In the genomic region with DNA sequence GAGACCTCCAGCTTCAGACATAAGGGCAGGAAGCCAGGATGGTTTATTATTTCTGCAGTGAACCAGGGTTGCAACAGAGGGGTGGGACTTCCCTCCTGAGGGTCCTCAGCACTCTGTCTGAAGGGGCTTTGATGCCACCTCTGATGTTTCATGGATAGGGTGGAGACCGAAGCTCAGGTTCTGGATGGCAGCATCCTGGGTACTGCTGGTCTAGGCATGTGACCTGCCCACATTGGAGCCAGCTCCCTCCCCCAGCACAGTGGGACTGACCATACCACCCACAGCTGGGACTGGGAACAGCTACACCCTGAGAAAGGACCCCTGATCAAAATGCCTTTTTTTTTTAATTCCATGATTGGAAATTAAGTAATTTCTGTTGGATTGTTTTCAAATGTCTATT, we compare ENCODE assay signal across 18 cellular contexts.
A peak's percentile ranks its signal among the peaks of the same experiment; 100 is the strongest.
DNase-seq lines count a peak whose midpoint lies in the region; ATAC-seq and TF ChIP-seq lines count a peak whose summit lies in the region.
"Had no signal": no experiment of that assay in that cellular context is flagged by ENCODE, and none has a peak within 500 bp of the region (broad histone marks: within the 10 kb centered on the region; RNA-seq: fewer than 3 reads in every experiment).

No MANE protein-coding gene starts in this region.

- H2BK12ac ChIP-seq in neuronal stem cell (ENCODE audit: low read length) = no peak overlapping the region

- no peak overlapping the region for H3K4me2 ChIP-seq in neuronal stem cell (ENCODE audit: insufficient read depth, low read length, poor library complexity, severe bottlenecking)
- H3K4me2 ChIP-seq: A549; BLaER1 treated with 17β-estradiol and CSF1 and Interleukin-3, amounts not matched to agents 10 nM and 100 nM had no signal

- H4K8ac ChIP-seq in neuronal stem cell (ENCODE audit: low read depth, low read length) = peak overlapping the region; percentile 93

- no peak for DNase-seq in natural killer cell treated with Interleukin-12 subunit alpha and Interleukin-12 subunit beta and Interleukin-15 and Interleukin-18, amount 100 ng/mL, for 72 hours (ENCODE audit: low spot score)
- DNase-seq in natural killer cell (no peak), neuronal stem cell (ENCODE audit: low spot score) (no peak), SKM-1 treated with dmso at 0.1 percent for 144 hours (lab: John Stamatoyannopoulos, UW; ENCODE audit: unreplicated experiment) (no peak), DMS53 (lab: John Stamatoyannopoulos, UW) (no peak)
- DNase-seq: AML-193; CD4-positive, alpha-beta T cell; CD8-positive, alpha-beta T cell; COR-L47; DMS 273 treated with DMSO at 0.1 percent for 48 hours; DMS153; DMS79 treated with DMSO at 0.1 percent for 48 hours; GF-D8 had no signal

- no peak overlapping the region for H3K4ac ChIP-seq in neuronal stem cell (ENCODE audit: low read length)

- no peaks in the 10 kb centered on the region for H3K4me1 Mint-ChIP-seq in natural killer cell treated with Interleukin-12 subunit alpha and Interleukin-12 subunit beta and Interleukin-15 and Interleukin-18, amount 100 ng/mL, for 72 hours (ENCODE audit: low read depth in 2 of 2)
- H3K4me1 Mint-ChIP-seq in natural killer cell = no peaks in the 10 kb centered on the region
- H3K4me1 Mint-ChIP-seq: B cell had no signal

- ATAC-seq in natural killer cell treated with Interleukin-12 subunit alpha and Interleukin-12 subunit beta and Interleukin-15 and Interleukin-18, amount 100 ng/mL, for 72 hours = peak; percentile 9 to 53
- ATAC-seq in natural killer cell = no peak
- ATAC-seq: A549; CD8-positive, alpha-beta T cell had no signal

- H3K23ac ChIP-seq in neuronal stem cell (ENCODE audit: low read depth, low read length, poor library complexity) = no peak overlapping the region

- no peak overlapping the region for H3K4me3 Mint-ChIP-seq in natural killer cell treated with Interleukin-12 subunit alpha and Interleukin-12 subunit beta and Interleukin-15 and Interleukin-18, amount 100 ng/mL, for 72 hours
- no peak overlapping the region for H3K4me3 Mint-ChIP-seq in natural killer cell
- H3K4me3 Mint-ChIP-seq: B cell; CD4-positive, alpha-beta T cell; CD8-positive, alpha-beta T cell had no signal

- TF ChIP-seq CTCF in natural killer cell (IDR thresholded peaks at IDR 0.05) = no peak

- peaks cover 6 to 7% of the 10 kb centered on the region in 2 donors for H3K27me3 Mint-ChIP-seq in natural killer cell treated with Interleukin-12 subunit alpha and Interleukin-12 subunit beta and Interleukin-15 and Interleukin-18, amount 100 ng/mL, for 72 hours
- H3K27me3 Mint-ChIP-seq in natural killer cell (ENCODE audit: low read depth in 2 of 2) = peaks cover 0 to 3% of the 10 kb centered on the region in 2 donors
- H3K27me3 Mint-ChIP-seq: B cell had no signal

- H2BK15ac ChIP-seq in neuronal stem cell (ENCODE audit: low read length) = no peak overlapping the region

- no peaks in the 10 kb centered on the region for H3K9me3 Mint-ChIP-seq in natural killer cell treated with Interleukin-12 subunit alpha and Interleukin-12 subunit beta and Interleukin-15 and Interleukin-18, amount 100 ng/mL, for 72 hours
- no peaks in the 10 kb centered on the region for H3K9me3 Mint-ChIP-seq in natural killer cell
- H3K9me3 Mint-ChIP-seq: CD4-positive, alpha-beta T cell; CD8-positive, alpha-beta T cell had no signal

- intact Hi-C loops in natural killer cell (cut with micrococcal nuclease) = no loop called here

- WGBS in neuronal stem cell (ENCODE audit: extremely low coverage in 2 of 2, insufficient read length in 2 of 2, insufficient replicate concordance in 1 of 2), 2 donors = no CpG with 5 or more reads among the region's 1 CpG

- H3K36me3 ChIP-seq in neuronal stem cell (replicated peaks in 1 of 2; ENCODE audit: control insufficient read depth in 2 of 2, insufficient read depth in 2 of 2, low read length in 2 of 2) = no peaks in the 10 kb centered on the region

- H2BK5ac ChIP-seq in neuronal stem cell (ENCODE audit: low read length) = no peak overlapping the region

- H4K91ac ChIP-seq in neuronal stem cell (ENCODE audit: low read depth, low read length, poor library complexity) = no peak overlapping the region

- H3K27ac ChIP-seq in neuronal stem cell (replicated peaks; ENCODE audit: low read length) = no peak overlapping the region
- H3K27ac ChIP-seq: 22Rv1, A549, C4-2B had no signal

- H3K9ac ChIP-seq in neuronal stem cell (ENCODE audit: low read depth, low read length, poor library complexity) = no peak overlapping the region
- H3K9ac ChIP-seq: BLaER1 treated with 17β-estradiol and CSF1 and Interleukin-3, amounts not matched to agents 10 nM and 100 nM had no signal

- H3K27ac Mint-ChIP-seq in natural killer cell treated with Interleukin-12 subunit alpha and Interleukin-12 subunit beta and Interleukin-15 and Interleukin-18, amount 100 ng/mL, for 72 hours = no peak overlapping the region
- no peak overlapping the region for H3K27ac Mint-ChIP-seq in natural killer cell
- H3K27ac Mint-ChIP-seq: B cell; CD4-positive, alpha-beta T cell; CD8-positive, alpha-beta T cell had no signal

- no peak overlapping the region for H3K4me3 ChIP-seq in neuronal stem cell (ENCODE audit: low read length in 2 of 2)
- H3K4me3 ChIP-seq: A549; BLaER1 treated with 17β-estradiol and CSF1 and Interleukin-3, amounts not matched to agents 10 nM and 100 nM had no signal

- H3K79me1 ChIP-seq in neuronal stem cell (ENCODE audit: low read depth, low read length) = no peaks in the 10 kb centered on the region

- no peak overlapping the region for H3K14ac ChIP-seq in neuronal stem cell (ENCODE audit: low read length)

- H3K18ac ChIP-seq in neuronal stem cell (ENCODE audit: low read length) = no peak overlapping the region

- no peaks in the 10 kb centered on the region for H3K4me1 ChIP-seq in neuronal stem cell (ENCODE audit: control insufficient read depth in 2 of 2, insufficient read depth in 1 of 2, low read depth in 1 of 2, low read length in 2 of 2)
- H3K4me1 ChIP-seq: A549 had no signal

- H2AK5ac ChIP-seq in neuronal stem cell (ENCODE audit: low read depth, low read length) = no peak overlapping the region

- H2AFZ ChIP-seq in neuronal stem cell (ENCODE audit: low read length) = no peak overlapping the region

- H3K27me3 ChIP-seq in neuronal stem cell (ENCODE audit: control insufficient read depth in 3 of 3, insufficient read depth in 3 of 3, low read depth in 1 of 3, low read length in 3 of 3) = no peaks in the 10 kb centered on the region
- H3K27me3 ChIP-seq: BLaER1 treated with 17β-estradiol and CSF1 and Interleukin-3, amounts not matched to agents 10 nM and 100 nM had no signal

- H3K36me3 Mint-ChIP-seq in natural killer cell treated with Interleukin-12 subunit alpha and Interleukin-12 subunit beta and Interleukin-15 and Interleukin-18, amount 100 ng/mL, for 72 hours = no peaks in the 10 kb centered on the region
- no peaks in the 10 kb centered on the region for H3K36me3 Mint-ChIP-seq in natural killer cell
- H3K36me3 Mint-ChIP-seq: CD8-positive, alpha-beta T cell had no signal

- no peak overlapping the region for H2BK120ac ChIP-seq in neuronal stem cell (ENCODE audit: low read depth, low read length)

- peaks cover 0 to 2% of the 10 kb centered on the region in 2 donors for H3K9me3 ChIP-seq in neuronal stem cell (replicated peaks in 1 of 2; ENCODE audit: control insufficient read depth in 2 of 2, insufficient read depth in 1 of 2, low read depth in 1 of 2, low read length in 2 of 2)
- H3K9me3 ChIP-seq: A549 had no signal

Comparison
In these comparisons a context has a peak if more than half of its experiments do, and no peak if none do; other contexts are left out.
1. ATAC-seq: peak in natural killer cell treated with Interleukin-12 subunit alpha and Interleukin-12 subunit beta and Interleukin-15 and Interleukin-18, amount 100 ng/mL, for 72 hours (2 of 2); none in natural killer cell (0 of 3).